In genomic region chr5:112401924-112402323, GRCh38 we compare ENCODE assay signal across 27 cellular contexts.
"Had no signal": no experiment of that assay in that cellular context is flagged by ENCODE, and none has a peak within 500 bp of the region (broad histone marks: within the 10 kb centered on the region; RNA-seq: fewer than 3 reads in every experiment).

No MANE protein-coding gene starts in this region.

- DNase-seq: naive thymus-derived CD8-positive, alpha-beta T cell; nephron progenitor cell; nucleus accumbens; pancreas; psoas muscle; right cardiac atrium; right lobe of liver; sigmoid colon; small intestine; stimulated activated CD4-positive, alpha-beta T cell treated with anti-CD3 and anti-CD28 coated beads, Interleukin-15, amount 100 ng/mL, for 24 hours; stimulated activated CD4-positive, alpha-beta T cell treated with anti-CD3 and anti-CD28 coated beads, Interleukin-2, amount 100 ng/mL, for 24 hours; stimulated activated CD4-positive, alpha-beta T cell treated with anti-CD3 and anti-CD28 coated beads, Interleukin-2, amount 100 ng/mL, for 48 hours; stimulated activated CD4-positive, alpha-beta T cell treated with anti-CD3 and anti-CD28 coated beads, Interleukin-4, amount 100 ng/mL, for 24 hours; stimulated activated naive B cell treated with anti-CD40 and anti-IgM and Interleukin-4, amounts not matched to agents 10 μg/mL and 1 μg/mL and 100 μg/mL, for 72 hours; stimulated activated naive CD4-positive, alpha-beta T cell treated with Interleukin-2 at 50 U/mL for 16 hours; stomach; thyroid gland; trophoblast cell; upper lobe of right lung; uterus had no signal

- H3K27ac Mint-ChIP-seq: naive thymus-derived CD8-positive, alpha-beta T cell; natural killer cell treated with Interleukin-12 subunit alpha and Interleukin-12 subunit beta and Interleukin-15 and Interleukin-18, amount 100 ng/mL, for 72 hours; nephron progenitor cell; stimulated activated effector memory CD8-positive, alpha-beta T cell treated with anti-CD3 and anti-CD28 coated beads, Interleukin-12 subunit alpha, Interleukin-12 subunit beta, amount 100 ng/mL, for 72 hours; stimulated activated naive B cell treated with anti-CD40 and anti-IgM and Interleukin-4, amounts not matched to agents 10 μg/mL and 1 μg/mL and 100 μg/mL, for 72 hours; stimulated activated naive CD8-positive, alpha-beta T cell treated with anti-CD3 and anti-CD28 coated beads, Interleukin-15, Interleukin-2, amounts not matched to agents 100 ng/mL and 50 ng/mL, for 24 hours had no signal

- H3K4me1 Mint-ChIP-seq: nephron progenitor cell; neural crest cell; stimulated activated effector memory CD8-positive, alpha-beta T cell treated with anti-CD3 and anti-CD28 coated beads, Interleukin-12 subunit alpha, Interleukin-12 subunit beta, amount 100 ng/mL, for 72 hours had no signal

- H3K36me3 Mint-ChIP-seq: natural killer cell treated with Interleukin-12 subunit alpha and Interleukin-12 subunit beta and Interleukin-15 and Interleukin-18, amount 100 ng/mL, for 72 hours; stimulated activated effector memory CD8-positive, alpha-beta T cell treated with anti-CD3 and anti-CD28 coated beads, Interleukin-12 subunit alpha, Interleukin-12 subunit beta, amount 100 ng/mL, for 72 hours had no signal

- H3K36me3 ChIP-seq: neutrophil, pancreas, right lobe of liver, sigmoid colon, stomach, thoracic aorta, thyroid gland, upper lobe of right lung, uterus had no signal

- H3K27ac ChIP-seq: neutrophil, pancreas, psoas muscle, right lobe of liver, sigmoid colon, stomach, thoracic aorta, thyroid gland, tibial nerve, upper lobe of right lung, uterus had no signal

- H3K27me3 ChIP-seq: neutrophil, pancreas, right lobe of liver, sigmoid colon, stomach, thyroid gland, tibial nerve, upper lobe of right lung, uterus had no signal

- H3K9me3 ChIP-seq: neutrophil, pancreas, psoas muscle, right lobe of liver, sigmoid colon, stomach, thoracic aorta, thyroid gland, tibial nerve, upper lobe of right lung, uterus had no signal

- H3K9me3 Mint-ChIP-seq: nephron progenitor cell; stimulated activated effector memory CD8-positive, alpha-beta T cell treated with anti-CD3 and anti-CD28 coated beads, Interleukin-12 subunit alpha, Interleukin-12 subunit beta, amount 100 ng/mL, for 72 hours; stimulated activated naive B cell treated with anti-CD40 and anti-IgM and Interleukin-4, amounts not matched to agents 10 μg/mL and 1 μg/mL and 100 μg/mL, for 72 hours; stimulated activated naive CD8-positive, alpha-beta T cell treated with anti-CD3 and anti-CD28 coated beads, Interleukin-15, Interleukin-2, amounts not matched to agents 100 ng/mL and 50 ng/mL, for 24 hours had no signal

- H3K4me3 ChIP-seq: pancreas, psoas muscle, right lobe of liver, sigmoid colon, stomach, thoracic aorta, thyroid gland, tibial nerve, upper lobe of right lung, uterus had no signal

- H3K4me1 ChIP-seq: pancreas, psoas muscle, right lobe of liver, sigmoid colon, uterus had no signal

- H3K4me3 Mint-ChIP-seq: naive thymus-derived CD8-positive, alpha-beta T cell; natural killer cell treated with Interleukin-12 subunit alpha and Interleukin-12 subunit beta and Interleukin-15 and Interleukin-18, amount 100 ng/mL, for 72 hours; nephron progenitor cell; neural crest cell; stimulated activated effector memory CD8-positive, alpha-beta T cell treated with anti-CD3 and anti-CD28 coated beads, Interleukin-12 subunit alpha, Interleukin-12 subunit beta, amount 100 ng/mL, for 72 hours; stimulated activated naive B cell treated with anti-CD40 and anti-IgM and Interleukin-4, amounts not matched to agents 10 μg/mL and 1 μg/mL and 100 μg/mL, for 72 hours; stimulated activated naive CD8-positive, alpha-beta T cell treated with anti-CD3 and anti-CD28 coated beads, Interleukin-15, Interleukin-2, amounts not matched to agents 100 ng/mL and 50 ng/mL, for 24 hours had no signal
